11 cellular contexts compared by ENCODE assay signal in the genomic region with DNA sequence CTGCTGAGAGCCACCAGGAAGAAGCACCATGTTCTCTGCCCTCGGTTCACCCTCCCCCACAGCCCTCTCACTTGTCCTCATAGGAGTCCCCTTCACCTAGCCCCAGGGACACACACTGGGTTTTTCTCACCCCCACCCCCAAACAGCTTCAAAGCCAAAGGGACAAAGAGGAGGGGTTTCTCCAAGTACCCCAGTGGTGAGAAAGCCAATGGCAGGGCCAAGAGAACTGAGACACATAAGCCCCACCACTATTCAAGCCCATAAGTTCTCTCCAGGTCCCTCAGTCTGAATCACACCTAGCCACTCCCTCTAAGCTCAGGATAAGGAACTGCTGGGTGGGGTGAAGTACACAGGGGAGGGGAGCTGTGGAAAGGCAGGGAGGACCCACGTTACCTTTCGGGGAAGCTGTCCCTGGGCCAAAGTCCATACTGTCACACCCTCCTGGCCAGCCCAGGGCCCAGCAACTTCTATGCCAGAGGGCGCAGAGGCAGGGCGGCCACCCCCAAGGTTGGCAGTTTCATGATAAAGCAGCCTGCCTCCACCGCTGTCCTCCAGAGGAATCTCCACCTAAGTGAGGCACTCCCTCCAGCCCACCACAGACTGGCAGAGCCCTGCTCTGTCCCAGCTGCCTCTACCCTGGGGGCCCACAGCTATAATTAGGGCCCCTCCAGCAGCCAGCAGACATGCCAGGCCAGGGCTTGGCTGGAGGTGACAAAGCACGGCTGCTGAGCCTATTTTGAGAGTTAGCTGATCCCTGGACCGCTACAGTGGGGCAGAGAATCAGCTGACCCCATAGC. TPM values are rescaled to one million over a fixed set of nuclear protein-coding genes. Genes with fewer than 3 reads are reported as not detected.
DNase-seq lines count a peak whose midpoint lies in the region; ATAC-seq and TF ChIP-seq lines count a peak whose summit lies in the region.
"Had no signal": no experiment of that assay in that cellular context is flagged by ENCODE, and none has a peak within 500 bp of the region (broad histone marks: within the 10 kb centered on the region; RNA-seq: fewer than 3 reads in every experiment).

No MANE protein-coding gene starts in this region.

- H3K4me3 Mint-ChIP-seq in activated naive CD4-positive, alpha-beta T cell treated with anti-CD3 and anti-CD28 coated beads for 36 hours: no peak overlapping the region
- no peak overlapping the region for H3K4me3 Mint-ChIP-seq in activated naive CD4-positive, alpha-beta T cell treated with anti-CD3 and anti-CD28 coated beads, Interleukin-2, amount 10 ng/mL, durations not matched to agents 7 days and 5 days
- peak overlapping the region; percentile 62 for H3K4me3 Mint-ChIP-seq in endothelial cell (ENCODE audit: unreplicated experiment)
- H3K4me3 Mint-ChIP-seq: activated naive CD8-positive, alpha-beta T cell treated with anti-CD3 and anti-CD28 coated beads, Interleukin-2, amount 50 U/mL, for 24 hours had no signal

- H3K27me3 Mint-ChIP-seq in activated naive CD4-positive, alpha-beta T cell treated with anti-CD3 and anti-CD28 coated beads for 36 hours (ENCODE audit: low read depth): no peaks in the 10 kb centered on the region
- H3K27me3 Mint-ChIP-seq in activated naive CD4-positive, alpha-beta T cell treated with anti-CD3 and anti-CD28 coated beads, Interleukin-2, amount 10 ng/mL, durations not matched to agents 7 days and 5 days: no peaks in the 10 kb centered on the region
- H3K27me3 Mint-ChIP-seq in endothelial cell (ENCODE audit: unreplicated experiment): peaks cover 23% of the 10 kb centered on the region
- H3K27me3 Mint-ChIP-seq: activated naive CD8-positive, alpha-beta T cell treated with anti-CD3 and anti-CD28 coated beads, Interleukin-2, amount 50 U/mL, for 24 hours had no signal

- no peaks in the 10 kb centered on the region for H3K9me3 ChIP-seq in muscle layer of duodenum (ENCODE audit: control insufficient read depth in 1 of 2, low read length in 2 of 2)
- H3K9me3 ChIP-seq in uterus: no peaks in the 10 kb centered on the region
- no peaks in the 10 kb centered on the region for H3K9me3 ChIP-seq in MG63

- H3K4me1 ChIP-seq in muscle layer of duodenum (ENCODE audit: control insufficient read depth in 1 of 2, insufficient read depth in 2 of 2, low read length in 2 of 2) (peaks cover 20 to 28% of the 10 kb centered on the region in 2 donors), uterus (no peaks in the 10 kb centered on the region)

- intact Hi-C loops in activated naive CD4-positive, alpha-beta T cell treated with anti-CD3 and anti-CD28 coated beads for 36 hours (cut with micrococcal nuclease): no loop called here
- intact Hi-C loops in uterus (cut with DNase I; ENCODE audit: low total_unique reads): no loop called here

- H3K27ac Mint-ChIP-seq in activated naive CD4-positive, alpha-beta T cell treated with anti-CD3 and anti-CD28 coated beads for 36 hours: peak overlapping the region; percentile 71
- no peak overlapping the region for H3K27ac Mint-ChIP-seq in activated naive CD4-positive, alpha-beta T cell treated with anti-CD3 and anti-CD28 coated beads, Interleukin-2, amount 10 ng/mL, durations not matched to agents 7 days and 5 days
- H3K27ac Mint-ChIP-seq in endothelial cell (ENCODE audit: unreplicated experiment): peak overlapping the region; percentile 80

- TF ChIP-seq CTCF in endothelial cell (IDR thresholded peaks at IDR 0.05; ENCODE audit: unreplicated experiment) (no peak), uterus (IDR thresholded peaks at IDR 0.05) (no peak)

- H3K9me3 Mint-ChIP-seq in activated naive CD4-positive, alpha-beta T cell treated with anti-CD3 and anti-CD28 coated beads for 36 hours: no peaks in the 10 kb centered on the region
- no peaks in the 10 kb centered on the region for H3K9me3 Mint-ChIP-seq in activated naive CD4-positive, alpha-beta T cell treated with anti-CD3 and anti-CD28 coated beads, Interleukin-2, amount 10 ng/mL, durations not matched to agents 7 days and 5 days
- H3K9me3 Mint-ChIP-seq in endothelial cell (ENCODE audit: unreplicated experiment): no peaks in the 10 kb centered on the region
- H3K9me3 Mint-ChIP-seq: activated naive CD8-positive, alpha-beta T cell treated with anti-CD3 and anti-CD28 coated beads, Interleukin-2, amount 50 U/mL, for 24 hours had no signal

- H3K27me3 ChIP-seq in muscle layer of duodenum (ENCODE audit: low read depth, low read length) (no peaks in the 10 kb centered on the region), uterus (no peaks in the 10 kb centered on the region), MG63 (no peaks in the 10 kb centered on the region)

- H3K36me3 Mint-ChIP-seq in activated naive CD4-positive, alpha-beta T cell treated with anti-CD3 and anti-CD28 coated beads for 36 hours (ENCODE audit: low read depth): peaks cover 31% of the 10 kb centered on the region
- peaks cover 42% of the 10 kb centered on the region for H3K36me3 Mint-ChIP-seq in activated naive CD4-positive, alpha-beta T cell treated with anti-CD3 and anti-CD28 coated beads, Interleukin-2, amount 10 ng/mL, durations not matched to agents 7 days and 5 days
- H3K36me3 Mint-ChIP-seq in endothelial cell (ENCODE audit: low read depth, unreplicated experiment): peaks cover 65% of the 10 kb centered on the region

- peaks cover 49% of the 10 kb centered on the region for H3K4me1 Mint-ChIP-seq in activated naive CD4-positive, alpha-beta T cell treated with anti-CD3 and anti-CD28 coated beads for 36 hours (ENCODE audit: low read depth)
- H3K4me1 Mint-ChIP-seq in activated naive CD4-positive, alpha-beta T cell treated with anti-CD3 and anti-CD28 coated beads, Interleukin-2, amount 10 ng/mL, durations not matched to agents 7 days and 5 days: peaks cover 63% of the 10 kb centered on the region
- H3K4me1 Mint-ChIP-seq in endothelial cell (ENCODE audit: unreplicated experiment): peaks cover 58% of the 10 kb centered on the region

- H3K4me3 ChIP-seq in muscle layer of duodenum (ENCODE audit: low read depth in 1 of 2, low read length in 2 of 2) (peak overlapping the region in 1 of 2 donors; percentile 8), uterus (no peak overlapping the region), MG63 (no peak overlapping the region)

- H3K36me3 ChIP-seq in muscle layer of duodenum (ENCODE audit: control insufficient read depth in 1 of 2, insufficient read depth in 2 of 2, low read length in 2 of 2): peaks cover 37 to 42% of the 10 kb centered on the region in 2 donors
- no peaks in the 10 kb centered on the region for H3K36me3 ChIP-seq in uterus
- H3K36me3 ChIP-seq in MG63: no peaks in the 10 kb centered on the region; the same call in 1 of the 2 replicates

- no peak for TF ChIP-seq POLR2A in uterus (IDR thresholded peaks at IDR 0.05)

- ATAC-seq in HG03457 (IDR thresholded peaks at IDR 0.05; ENCODE audit: unreplicated experiment): no peak
- ATAC-seq: activated naive CD8-positive, alpha-beta T cell treated with anti-CD3 and anti-CD28 coated beads, Interleukin-2, amount 50 U/mL, for 24 hours had no signal

- CTCF ChIA-PET in activated naive CD4-positive, alpha-beta T cell treated with anti-CD3 and anti-CD28 coated beads for 36 hours (lab: Charles Lee): interaction anchor here (1.2 to 28.3 kb wide), 5 partner anchors 13 to 356 kb away, joined by 4 to 859 read pairs (median 5); partner anchors contain the start of gene PIK3C2B
- CTCF ChIA-PET in activated naive CD4-positive, alpha-beta T cell treated with anti-CD3 and anti-CD28 coated beads, Interleukin-2, amount 10 ng/mL, durations not matched to agents 7 days and 5 days (lab: Charles Lee): interaction anchor here (0.6 to 15.5 kb wide), 6 partner anchors 13 to 356 kb away, joined by 3 to 508 read pairs (median 4); partner anchors contain the start of gene PIK3C2B

- peak overlapping the region; percentile 90 for H3K27ac ChIP-seq in muscle layer of duodenum (ENCODE audit: low read length)
- peak overlapping the region; percentile 57 to 65 for H3K27ac ChIP-seq in uterus
- H3K27ac ChIP-seq: HL-60 had no signal

- no peak for DNase-seq in activated naive CD4-positive, alpha-beta T cell treated with anti-CD3 and anti-CD28 coated beads for 36 hours
- DNase-seq in activated naive CD4-positive, alpha-beta T cell treated with anti-CD3 and anti-CD28 coated beads, Interleukin-2, amount 10 ng/mL, durations not matched to agents 7 days and 5 days: no peak
- no peak for DNase-seq in endothelial cell (ENCODE audit: low spot score)
- no peak for DNase-seq in uterus
- DNase-seq in NCI-H2029 (lab: John Stamatoyannopoulos, UW): no peak
- DNase-seq in MG63: no peak
- DNase-seq: activated naive CD8-positive, alpha-beta T cell treated with anti-CD3 and anti-CD28 coated beads, Interleukin-2, amount 50 U/mL, for 24 hours; T1000 had no signal

RNA-seq across cellular contexts. Expression of gene PPP1R15B, which starts 39.0 kb away (rescaled TPM):
- total RNA-seq in activated naive CD4-positive, alpha-beta T cell treated with anti-CD3 and anti-CD28 coated beads for 36 hours: 10 to 100 TPM; 63.7 to 65.6 TPM
- 43.2 TPM for total RNA-seq in endothelial cell (ENCODE audit: unreplicated experiment)
- total RNA-seq in uterus: 10 to 100 TPM; 20.5 to 58.9 (median 46.4) TPM
- 35.0 and 36.8 TPM in 2 replicates for total RNA-seq in MG63 (2014; rRNA removed; shearing (Covaris generic); ENCODE audit: low replicate concordance)

RNA-seq across cellular contexts. Expression of gene PIK3C2B, which starts 43.9 kb away (rescaled TPM):
- total RNA-seq in activated naive CD4-positive, alpha-beta T cell treated with anti-CD3 and anti-CD28 coated beads for 36 hours: 10 to 100 TPM; 61.0 to 65.4 TPM
- total RNA-seq in endothelial cell (ENCODE audit: unreplicated experiment) (256 TPM), uterus (10 to 100 TPM in 3 of 4 donors, 1 to 10 TPM in 1; 7.4 to 81.5 (median 38.3) TPM)
- 2.8 and 3.4 TPM in 2 replicates for total RNA-seq in MG63 (2014; rRNA removed; shearing (Covaris generic); ENCODE audit: low replicate concordance)
